32 cellular contexts compared by ENCODE assay signal in genomic region chrX:145630806-145631435, GRCh38.
"Had no signal": no experiment of that assay in that cellular context is flagged by ENCODE, and none has a peak within 500 bp of the region (broad histone marks: within the 10 kb centered on the region; RNA-seq: fewer than 3 reads in every experiment).

No MANE protein-coding gene starts in this region.

- H3K27ac ChIP-seq: ascending aorta, breast epithelium, cardiac muscle cell, coronary artery, dorsolateral prefrontal cortex, WERI-Rb-1 had no signal

- H3K4me1 ChIP-seq: ascending aorta, breast epithelium had no signal

- H3K9me3 Mint-ChIP-seq: activated naive CD4-positive, alpha-beta T cell treated with anti-CD3 and anti-CD28 coated beads, Interleukin-2, amount 10 ng/mL, durations not matched to agents 7 days and 5 days; activated T-cell treated with anti-CD3 and anti-CD28 coated beads, Interleukin-2, amount 50 U/mL, for 4 hours had no signal

- H3K9me3 ChIP-seq: ascending aorta had no signal

- H3K4me3 ChIP-seq: ascending aorta, breast epithelium, cardiac muscle cell, coronary artery, dorsolateral prefrontal cortex had no signal

- DNase-seq: activated B cell treated with CpG ODN at 0.5 μM for 24 hours; activated CD4-positive, alpha-beta T cell treated with anti-CD3 and anti-CD28 coated beads for 48 hours; activated CD4-positive, alpha-beta T cell treated with anti-CD3 and anti-CD28 coated beads, Interleukin-2, amount 50 U/mL, for 1 hour; activated CD4-positive, alpha-beta T cell treated with anti-CD3 and anti-CD28 coated beads, Interleukin-2, amount 50 U/mL, for 48 hours; activated CD8-positive, alpha-beta memory T cell treated with anti-CD3 and anti-CD28 coated beads for 24 hours; activated CD8-positive, alpha-beta T cell treated with anti-CD3 and anti-CD28 coated beads for 36 hours; activated effector memory CD4-positive, alpha-beta T cell treated with Interleukin-2 at 50 U/mL for 16 hours; activated naive CD4-positive, alpha-beta T cell; activated naive CD4-positive, alpha-beta T cell treated with anti-CD3 and anti-CD28 coated beads, Interleukin-2, amount 10 ng/mL, durations not matched to agents 7 days and 5 days; activated naive CD8-positive, alpha-beta T cell treated with anti-CD3 and anti-CD28 coated beads, Interleukin-2, amount 10 ng/mL, durations not matched to agents 7 days and 5 days; activated T-cell treated with anti-CD3 and anti-CD28 coated beads, Interleukin-2, amount 50 U/mL, for 4 hours; central memory CD4-positive, alpha-beta T cell; cerebellar nuclear complex; dorsolateral prefrontal cortex; effector memory CD4-positive, alpha-beta T cell; endodermal cell; glutamatergic neuron; T-helper 1 cell; T-helper 17 cell; T1000; WERI-Rb-1 had no signal

- H3K4me1 Mint-ChIP-seq: activated B cell treated with CpG ODN at 0.5 μM for 24 hours; activated naive CD4-positive, alpha-beta T cell treated with anti-CD3 and anti-CD28 coated beads, Interleukin-2, amount 10 ng/mL, durations not matched to agents 7 days and 5 days; activated naive CD8-positive, alpha-beta T cell treated with anti-CD3 and anti-CD28 coated beads, Interleukin-2, amount 10 ng/mL, durations not matched to agents 7 days and 5 days; activated T-helper 17 cell treated with anti-CD3 and anti-CD28 coated beads, Interleukin-2, amount 50 U/mL, for 72 hours; brain; endodermal cell; T-helper 17 cell had no signal

- H3K36me3 ChIP-seq: ascending aorta, breast epithelium, cardiac muscle cell, WERI-Rb-1 had no signal

- H3K27me3 ChIP-seq: ascending aorta, breast epithelium, cardiac muscle cell had no signal

- H3K27ac Mint-ChIP-seq: activated B cell treated with CpG ODN at 0.5 μM for 24 hours; activated CD8-positive, alpha-beta T cell treated with anti-CD3 and anti-CD28 coated beads for 36 hours; activated naive CD4-positive, alpha-beta T cell treated with anti-CD3 and anti-CD28 coated beads, Interleukin-2, amount 10 ng/mL, durations not matched to agents 7 days and 5 days; activated naive CD4-positive, alpha-beta T cell treated with anti-CD3 and anti-CD28 coated beads, Interleukin-2, amount 50 U/mL, for 72 hours; activated naive CD8-positive, alpha-beta T cell treated with anti-CD3 and anti-CD28 coated beads, Interleukin-2, amount 10 ng/mL, durations not matched to agents 7 days and 5 days; activated T-helper 17 cell treated with anti-CD3 and anti-CD28 coated beads, Interleukin-2, amount 50 U/mL, for 72 hours; brain; dendritic cell treated with granulocyte-macrophage colony-stimulating factor and Interleukin-4, amounts not matched to agents 40 ng/mL and 50 ng/mL, for 4 days; endodermal cell; T-helper 17 cell; T-helper 2 cell treated with Interferon-gamma antibody and Interleukin-4, amounts not matched to agents 5 μg/mL and 100 μg/mL, for 36 hours had no signal

- ATAC-seq: activated CD4-positive, CD25-positive, alpha-beta regulatory T cell treated with anti-CD3 and anti-CD28 coated beads, Interleukin-2, amount 50 U/mL, for 24 hours; activated CD8-positive, alpha-beta T cell treated with anti-CD3 and anti-CD28 coated beads for 36 hours; activated naive CD4-positive, alpha-beta T cell treated with anti-CD3 and anti-CD28 coated beads, Interleukin-2, amount 50 U/mL, for 72 hours; activated T-cell treated with anti-CD3 and anti-CD28 coated beads, Interleukin-2, amount 50 U/mL, for 4 hours; activated T-helper 17 cell treated with anti-CD3 and anti-CD28 coated beads, Interleukin-2, amount 50 U/mL, for 72 hours; esophagus mucosa; T-helper 17 cell had no signal

- H3K27me3 Mint-ChIP-seq: activated B cell treated with CpG ODN at 0.5 μM for 24 hours; activated CD8-positive, alpha-beta T cell treated with anti-CD3 and anti-CD28 coated beads for 36 hours; activated naive CD4-positive, alpha-beta T cell treated with anti-CD3 and anti-CD28 coated beads, Interleukin-2, amount 10 ng/mL, durations not matched to agents 7 days and 5 days; activated naive CD8-positive, alpha-beta T cell treated with anti-CD3 and anti-CD28 coated beads, Interleukin-2, amount 10 ng/mL, durations not matched to agents 7 days and 5 days; activated T-helper 17 cell treated with anti-CD3 and anti-CD28 coated beads, Interleukin-2, amount 50 U/mL, for 72 hours; dendritic cell treated with granulocyte-macrophage colony-stimulating factor and Interleukin-4, amounts not matched to agents 40 ng/mL and 50 ng/mL, for 4 days; T-helper 17 cell had no signal

- H3K36me3 Mint-ChIP-seq: activated naive CD4-positive, alpha-beta T cell treated with anti-CD3 and anti-CD28 coated beads, Interleukin-2, amount 10 ng/mL, durations not matched to agents 7 days and 5 days; activated naive CD4-positive, alpha-beta T cell treated with anti-CD3 and anti-CD28 coated beads, Interleukin-2, amount 50 U/mL, for 72 hours; activated naive CD8-positive, alpha-beta T cell treated with anti-CD3 and anti-CD28 coated beads, Interleukin-2, amount 10 ng/mL, durations not matched to agents 7 days and 5 days; brain had no signal

- H3K4me3 Mint-ChIP-seq: activated B cell treated with CpG ODN at 0.5 μM for 24 hours; activated CD8-positive, alpha-beta T cell treated with anti-CD3 and anti-CD28 coated beads for 36 hours; activated naive CD4-positive, alpha-beta T cell treated with anti-CD3 and anti-CD28 coated beads, Interleukin-2, amount 10 ng/mL, durations not matched to agents 7 days and 5 days; activated naive CD8-positive, alpha-beta T cell treated with anti-CD3 and anti-CD28 coated beads, Interleukin-2, amount 10 ng/mL, durations not matched to agents 7 days and 5 days; activated T-cell treated with anti-CD3 and anti-CD28 coated beads, Interleukin-2, amount 50 U/mL, for 4 hours; activated T-helper 17 cell treated with anti-CD3 and anti-CD28 coated beads, Interleukin-2, amount 50 U/mL, for 72 hours; brain; dendritic cell treated with granulocyte-macrophage colony-stimulating factor and Interleukin-4, amounts not matched to agents 40 ng/mL and 50 ng/mL, for 4 days; endodermal cell; T-helper 17 cell; T-helper 2 cell treated with Interferon-gamma antibody and Interleukin-4, amounts not matched to agents 5 μg/mL and 100 μg/mL, for 36 hours had no signal
